ENCODE assay signal across 8 cellular contexts in the genomic region with DNA sequence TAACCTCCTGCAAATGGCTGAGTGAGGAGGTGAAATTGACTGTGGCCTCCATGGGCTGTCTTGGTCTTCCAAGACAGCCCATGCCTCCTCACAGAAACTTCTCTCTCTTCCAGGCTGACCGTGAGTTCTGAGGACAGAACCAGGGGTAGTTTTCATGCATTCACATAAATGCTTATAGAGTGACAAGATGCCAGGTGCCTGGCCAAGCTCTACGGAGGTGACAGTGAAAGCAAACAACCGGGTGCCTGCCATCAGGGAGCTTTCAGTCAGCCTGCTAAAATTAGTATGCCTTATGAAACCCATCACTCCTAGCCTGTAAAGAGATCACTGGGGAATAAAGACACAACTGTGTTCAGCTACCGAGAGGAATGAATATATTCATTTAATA. TPM values are rescaled to one million over a fixed set of nuclear protein-coding genes. Genes with fewer than 3 reads are reported as not detected.
DNase-seq lines count a peak whose midpoint lies in the region; ATAC-seq and TF ChIP-seq lines count a peak whose summit lies in the region.
"Had no signal": no experiment of that assay in that cellular context is flagged by ENCODE, and none has a peak within 500 bp of the region (broad histone marks: within the 10 kb centered on the region; RNA-seq: fewer than 3 reads in every experiment).

No MANE protein-coding gene starts in this region.

- H3K9ac ChIP-seq in IMR-90 (ENCODE audit: low read depth, low read length) (no peak overlapping the region), stomach smooth muscle (ENCODE audit: low read length in 2 of 2) (peak overlapping the region; percentile 72 to 88)

- peak overlapping the region; percentile 97 for H4K91ac ChIP-seq in IMR-90 (ENCODE audit: insufficient read depth, low read depth, low read length)

- peak overlapping the region; percentile 92 for H3K27ac ChIP-seq in IMR-90 (ENCODE audit: insufficient read depth, low read length)
- peak overlapping the region; percentile 98 for H3K27ac ChIP-seq in layer of hippocampus (ENCODE audit: low read depth, low read length)
- H3K27ac ChIP-seq in stomach smooth muscle (ENCODE audit: low read length): peak overlapping the region; percentile 86

- TF ChIP-seq POLR2A in IMR-90 (IDR thresholded peaks at IDR 0.05; ENCODE audit: low read depth, low read length): no peak

- H4K20me1 ChIP-seq in IMR-90 (ENCODE audit: insufficient read depth, low read length): no peaks in the 10 kb centered on the region

- H3K18ac ChIP-seq in IMR-90 (ENCODE audit: low read depth, low read length): peak overlapping the region; percentile 54; the same call in 1 of the 2 replicates

- no peak for TF ChIP-seq RAD21 in IMR-90 (IDR thresholded peaks at IDR 0.05; ENCODE audit: low read length)

- H2BK120ac ChIP-seq in IMR-90 (ENCODE audit: low read depth, low read length): peak overlapping the region; percentile 98

- peak overlapping the region; percentile 14; the same call in 1 of the 2 replicates for H3K56ac ChIP-seq in IMR-90 (ENCODE audit: extremely low read depth, insufficient read depth, low read length)

- H3K27me3 ChIP-seq in IMR-90 (ENCODE audit: control insufficient read depth, insufficient read depth, low read length) (no peaks in the 10 kb centered on the region), layer of hippocampus (ENCODE audit: control insufficient read depth, insufficient read depth, low read length) (no peaks in the 10 kb centered on the region), stomach smooth muscle (ENCODE audit: control insufficient read depth in 1 of 2, insufficient read depth in 2 of 2, low read length in 2 of 2) (no peaks in the 10 kb centered on the region)

- peaks cover 0 to 28% of the 10 kb centered on the region in 2 experiments; a peak in 3 of 4 replicates for H3K79me1 ChIP-seq in IMR-90 (ENCODE audit: low read depth in 1 of 2, low read length in 2 of 2)

- H2AK5ac ChIP-seq in IMR-90 (ENCODE audit: low read depth, low read length): peak overlapping the region; percentile 71; the same call in 1 of the 2 replicates

- H3K4me2 ChIP-seq in IMR-90 (ENCODE audit: low read depth, low read length): peak overlapping the region; percentile 76

- CTCF ChIA-PET in IMR-90 (lab: Yijun Ruan, JAX): interaction anchor here (0.6 to 0.9 kb wide), 2 partner anchors 11 to 97 kb away, joined by 3 read pairs; no protein-coding TSS in a partner anchor

- dilution Hi-C loops in IMR-90 (cut with HindIII; ENCODE audit: low sequenced_read_pairs, unreplicated experiment): no loop called here

- H3K23ac ChIP-seq in IMR-90 (ENCODE audit: low read depth, low read length): peak overlapping the region; percentile 84

- in situ Hi-C loops in IMR-90 (cut with MboI; ENCODE audit: low sequenced_read_pairs): loop anchor here (25.0 kb wide), 1 partner anchor 1292 kb away; no protein-coding TSS in a partner anchor
- in situ Hi-C loops in astrocyte of the spinal cord (cut with HindIII; ENCODE audit: low sequenced_read_pairs): no loop called here

- WGBS in IMR-90 (ENCODE audit: extremely low coverage in 2 of 2, insufficient read length in 1 of 2), 2 experiments: no CpG with 5 or more reads among the region's 4 CpGs

- peak overlapping the region; percentile 90 for H2AFZ ChIP-seq in IMR-90 (replicated peaks; ENCODE audit: low read length, poor library complexity)

- no TSS peak for BruUV-seq in IMR-90 (replicated peaks; lab: Mats Ljungman, UMichigan)

- H3K14ac ChIP-seq in IMR-90 (replicated peaks; ENCODE audit: low read depth, low read length): peak overlapping the region; percentile 91

- H3K9me3 ChIP-seq in IMR-90 (ENCODE audit: control insufficient read depth, insufficient read depth, low read length) (no peaks in the 10 kb centered on the region), stomach smooth muscle (ENCODE audit: control insufficient read depth in 2 of 2, low read length in 2 of 2) (no peaks in the 10 kb centered on the region)

- H2BK20ac ChIP-seq in IMR-90 (ENCODE audit: low read depth, low read length): peak overlapping the region; percentile 75

- intact Hi-C loops in IMR-90 (cut with micrococcal nuclease): loop anchor here (2.0 to 5.0 kb wide), 4 partner anchors 18 to 123 kb away; no protein-coding TSS in a partner anchor

- H3K36me3 ChIP-seq in IMR-90 (ENCODE audit: control insufficient read depth, insufficient read depth, low read length): no peaks in the 10 kb centered on the region; the same call in 1 of the 2 replicates
- H3K36me3 ChIP-seq in stomach smooth muscle (ENCODE audit: control insufficient read depth in 2 of 2, insufficient read depth in 2 of 2, low read length in 2 of 2): no peaks in the 10 kb centered on the region

- POLR2A ChIA-PET in IMR-90 (lab: Charles Lee; ENCODE audit: unreplicated experiment): interaction anchor here (0.7 kb wide), 1 partner anchor 314 kb away, joined by 3 read pairs; no protein-coding TSS in a partner anchor

- TF ChIP-seq CTCF in IMR-90 (conservative IDR thresholded peaks at IDR 0.05; ENCODE audit: low read depth, low read length): no peak
- TF ChIP-seq CTCF in astrocyte of the spinal cord (IDR thresholded peaks at IDR 0.05; ENCODE audit: low read depth, low read length): no peak

- H2BK15ac ChIP-seq in IMR-90 (ENCODE audit: low read depth, low read length): peak overlapping the region; percentile 74; the same call in 2 of the 3 replicates

- DNase-seq in IMR-90: no peak
- no peak for DNase-seq in astrocyte of the spinal cord (ENCODE audit: low read depth, low spot score)
- DNase-seq in NCI-H1417 treated with DMSO at 0.1 percent for 48 hours (lab: John Stamatoyannopoulos, UW): no peak
- DNase-seq: stimulated activated naive CD4-positive, alpha-beta T cell treated with Interleukin-2 at 50 U/mL for 16 hours had no signal

- H4K8ac ChIP-seq in IMR-90 (ENCODE audit: low read depth in 2 of 2, low read length in 2 of 2): peak overlapping the region; percentile 70 to 87; a peak in 3 of 4 replicates

- H4K5ac ChIP-seq in IMR-90 (ENCODE audit: low read depth, low read length): peak overlapping the region; percentile 36; the same call in 1 of the 2 replicates

- peak overlapping the region; percentile 99 for H3K4ac ChIP-seq in IMR-90 (ENCODE audit: low read depth, low read length)

- H2AK9ac ChIP-seq in IMR-90 (replicated peaks; ENCODE audit: low read depth, low read length, poor library complexity): peak overlapping the region; percentile 90

- ATAC-seq in IMR-90 (ENCODE audit: low read depth) (no peak), HG03469 (IDR thresholded peaks at IDR 0.05; ENCODE audit: unreplicated experiment) (no peak), GM18909 (IDR thresholded peaks at IDR 0.05; ENCODE audit: poor library complexity, unreplicated experiment) (no peak)

- H3K4me3 ChIP-seq in IMR-90 (ENCODE audit: insufficient read depth, low read depth, low read length): peak overlapping the region; percentile 67
- H3K4me3 ChIP-seq in astrocyte of the spinal cord (ENCODE audit: low read depth, low read length): peak overlapping the region; percentile 77
- peak overlapping the region; percentile 86 to 90 for H3K4me3 ChIP-seq in stomach smooth muscle (ENCODE audit: low read length in 2 of 2)

- 0 out of 2 replicates have a peak, but pooled peaks cover 5% of the 10 kb centered on the region for H3K9me1 ChIP-seq in IMR-90 (ENCODE audit: insufficient read depth, low read length)

- peak overlapping the region; percentile 89 for H2BK5ac ChIP-seq in IMR-90 (ENCODE audit: low read depth, low read length, poor library complexity, severe bottlenecking)

- H3K4me1 ChIP-seq in IMR-90 (ENCODE audit: control insufficient read depth, insufficient read depth, low read length) (0 out of 2 replicates have a peak, but pooled peaks cover 2% of the 10 kb centered on the region), stomach smooth muscle (ENCODE audit: control insufficient read depth, insufficient read depth, low read length) (peaks cover 7% of the 10 kb centered on the region)

TF ChIP-seq in IMR-90, 13 proteins besides CTCF, POLR2A, EP300 and RAD21:
- TF ChIP-seq RFX5 (IDR thresholded peaks at IDR 0.05; ENCODE audit: low read depth, low read length): no peak
- no peak for TF ChIP-seq NFE2L2 (IDR thresholded peaks at IDR 0.05; ENCODE audit: low read depth, low read length)
- no peak for TF ChIP-seq FOS (IDR thresholded peaks at IDR 0.05; ENCODE audit: low read depth, low read length)
- TF ChIP-seq CEBPB (IDR thresholded peaks at IDR 0.05; ENCODE audit: low read depth, low read length): no peak
- TF ChIP-seq, protein P1, sequence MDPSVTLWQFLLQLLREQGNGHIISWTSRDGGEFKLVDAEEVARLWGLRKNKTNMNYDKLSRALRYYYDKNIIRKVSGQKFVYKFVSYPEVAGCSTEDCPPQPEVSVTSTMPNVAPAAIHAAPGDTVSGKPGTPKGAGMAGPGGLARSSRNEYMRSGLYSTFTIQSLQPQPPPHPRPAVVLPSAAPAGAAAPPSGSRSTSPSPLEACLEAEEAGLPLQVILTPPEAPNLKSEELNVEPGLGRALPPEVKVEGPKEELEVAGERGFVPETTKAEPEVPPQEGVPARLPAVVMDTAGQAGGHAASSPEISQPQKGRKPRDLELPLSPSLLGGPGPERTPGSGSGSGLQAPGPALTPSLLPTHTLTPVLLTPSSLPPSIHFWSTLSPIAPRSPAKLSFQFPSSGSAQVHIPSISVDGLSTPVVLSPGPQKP (IDR thresholded peaks at IDR 0.05; ENCODE audit: borderline replicate concordance, low read depth, low read length): no peak
- no peak for TF ChIP-seq CHD1 (IDR thresholded peaks at IDR 0.05; ENCODE audit: low read depth, low read length)
- no peak for TF ChIP-seq RCOR1 (IDR thresholded peaks at IDR 0.05; ENCODE audit: insufficient replicate concordance, low read length)
- TF ChIP-seq MAFK (IDR thresholded peaks at IDR 0.05; ENCODE audit: low read depth, low read length): no peak
- TF ChIP-seq, protein P2, sequence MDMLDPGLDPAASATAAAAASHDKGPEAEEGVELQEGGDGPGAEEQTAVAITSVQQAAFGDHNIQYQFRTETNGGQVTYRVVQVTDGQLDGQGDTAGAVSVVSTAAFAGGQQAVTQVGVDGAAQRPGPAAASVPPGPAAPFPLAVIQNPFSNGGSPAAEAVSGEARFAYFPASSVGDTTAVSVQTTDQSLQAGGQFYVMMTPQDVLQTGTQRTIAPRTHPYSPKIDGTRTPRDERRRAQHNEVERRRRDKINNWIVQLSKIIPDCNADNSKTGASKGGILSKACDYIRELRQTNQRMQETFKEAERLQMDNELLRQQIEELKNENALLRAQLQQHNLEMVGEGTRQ (IDR thresholded peaks at IDR 0.05; ENCODE audit: low read depth, low read length): no peak
- TF ChIP-seq SMC3 (IDR thresholded peaks at IDR 0.05; ENCODE audit: low read depth, low read length): no peak
- no peak for TF ChIP-seq MAZ (IDR thresholded peaks at IDR 0.05; ENCODE audit: borderline replicate concordance, low read depth, low read length)
- no peak for TF ChIP-seq BHLHE40 (IDR thresholded peaks at IDR 0.05; ENCODE audit: low read depth, low read length)
- no peak for TF ChIP-seq MXI1 (IDR thresholded peaks at IDR 0.05; ENCODE audit: borderline replicate concordance, low read depth, low read length)
TF ChIP-seq in IMR-90: peak in this region for 0.

RNA-seq across cellular contexts. Expression of a gene that starts 0.9 kb away (rescaled TPM):
- total RNA-seq in IMR-90 (2012; rRNA removed): 15.2 and 18.9 TPM in 2 replicates
- 8.8 and 8.9 TPM in 2 replicates for polyA plus RNA-seq in IMR-90 (2012; rRNA removed)
- polyA plus RNA-seq in IMR-90 (2012; cell fraction: cytosol; rRNA removed): 3.7 and 4.9 TPM in 2 replicates
- 3.6 and 19.2 TPM in 2 replicates for polyA plus RNA-seq in IMR-90 (2012; cell fraction: nucleus; rRNA removed; ENCODE audit: low replicate concordance)
